ENCODE assay signal across 8 cellular contexts in genomic region chr14:20683896-20684661, GRCh38. TPM values are rescaled to one million over a fixed set of nuclear protein-coding genes. Genes with fewer than 3 reads are reported as not detected.
A peak's percentile ranks its signal among the peaks of the same experiment; 100 is the strongest.
DNase-seq lines count a peak whose midpoint lies in the region; TF ChIP-seq lines count a peak whose summit lies in the region.

Gene RNASE4 (plus strand): TSS chr14:20684560. CDS start chr14:20699372, 14,812 bp downstream.

- H3K4me3 ChIP-seq in HFF-Myc (replicated peaks; ENCODE audit: low read depth, low read length), result peak within 1 kb of the TSS; percentile 82

- TF ChIP-seq CTCF in HFF-Myc (IDR thresholded peaks at IDR 0.05; ENCODE audit: low read depth, low read length, missing control alignments), result no peak

- DNase-seq in GM04503 (ENCODE audit: low read depth) (peak; percentile 63), HFF-Myc (ENCODE audit: extremely low read depth, low read depth) (peak; percentile 82), NCI-H2107 treated with DMSO at 0.1 percent for 48 hours (lab: John Stamatoyannopoulos, UW; ENCODE audit: unreplicated experiment) (peak; percentile 25), cerebellum (ENCODE audit: low spot score) (peak; percentile 49), kidney tubule cell (ENCODE audit: low spot score) (peak; percentile 93), COR-L47 (lab: John Stamatoyannopoulos, UW) (no peak)
- peak; percentile 75 for DNase-seq in activated CD4-positive, alpha-beta T cell treated with anti-CD3 and anti-CD28 coated beads for 24 hours (ENCODE audit: low read depth in 2 of 2)
- peak; percentile 85 for DNase-seq in stimulated activated CD4-positive, alpha-beta T cell treated with anti-CD3 and anti-CD28 coated beads, Interleukin-15, amount 100 ng/mL, for 24 hours

RNA-seq across cellular contexts. Expression of gene RNASE4, which starts in this region (rescaled TPM):
- total RNA-seq in cerebellum, result 2.6 TPM
